8 cellular contexts compared by ENCODE assay signal in the genomic region with DNA sequence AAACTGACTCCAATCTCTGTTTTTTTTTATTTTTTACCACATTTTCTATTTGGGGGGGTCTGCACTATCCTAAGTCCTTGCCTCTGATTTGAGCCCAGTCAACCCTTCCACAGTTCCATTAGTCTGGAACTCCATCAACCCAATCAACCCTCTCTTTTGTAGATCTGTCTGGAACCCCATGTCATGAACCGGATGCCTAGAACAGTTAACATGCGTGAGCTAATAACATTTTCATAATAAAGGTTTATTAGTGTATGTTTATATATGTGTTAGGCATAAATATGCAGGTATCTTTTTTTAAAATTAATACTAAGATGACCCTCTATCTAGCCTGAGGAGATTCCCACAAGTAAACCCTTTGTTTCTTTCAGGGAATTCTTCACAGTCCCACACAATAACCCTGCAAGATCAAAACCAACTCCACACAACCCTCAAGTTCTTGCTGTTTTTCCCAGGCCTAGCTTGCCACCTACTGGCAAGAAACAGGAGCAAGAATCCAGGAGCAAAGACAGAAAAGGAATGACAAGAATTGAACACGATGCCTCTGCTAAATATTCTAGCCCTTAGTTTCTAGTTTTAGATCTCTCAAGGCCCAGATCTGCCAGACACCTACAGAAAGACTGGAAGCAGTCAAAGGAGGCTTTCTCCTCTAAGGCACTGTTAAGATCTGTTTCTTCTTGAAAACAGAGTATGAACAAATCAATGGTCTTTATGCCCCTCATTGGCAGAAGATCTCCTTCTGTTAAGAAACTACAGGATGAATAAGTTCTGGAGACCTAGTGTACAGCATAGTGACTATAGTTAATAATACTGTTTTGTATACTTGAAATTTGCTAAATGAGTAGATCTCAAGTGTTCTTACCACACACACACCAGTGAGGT.
A peak's percentile ranks its signal among the peaks of the same experiment; 100 is the strongest.
DNase-seq lines count a peak whose midpoint lies in the region; ATAC-seq and TF ChIP-seq lines count a peak whose summit lies in the region.

No MANE protein-coding gene starts in this region.

- no peaks in the 10 kb centered on the region for H3K9me3 Mint-ChIP-seq in glutamatergic neuron (ENCODE audit: unreplicated experiment)

- H3K4me3 Mint-ChIP-seq in glutamatergic neuron (ENCODE audit: unreplicated experiment): no peak overlapping the region

- H3K9me3 ChIP-seq in MG63: peaks cover 2% of the 10 kb centered on the region; the same call in 1 of the 2 replicates
- no peaks in the 10 kb centered on the region for H3K9me3 ChIP-seq in WERI-Rb-1 (ENCODE audit: severe bottlenecking)

- peak; percentile 40 for DNase-seq in A172 (ENCODE audit: low spot score)
- peak; percentile 58 for DNase-seq in EH (ENCODE audit: low read depth)
- peak; percentile 37 for DNase-seq in H7
- peak; percentile 22 for DNase-seq in MG63
- peak; percentile 40 for DNase-seq in WERI-Rb-1
- DNase-seq in glutamatergic neuron: peak; percentile 40
- no peak for DNase-seq in sciatic nerve (ENCODE audit: low spot score)
- no peak for DNase-seq in activated CD8-positive, alpha-beta memory T cell treated with anti-CD3 and anti-CD28 coated beads, Interleukin-2, amount 50 U/mL, for 48 hours

- H3K27ac ChIP-seq in WERI-Rb-1: no peak overlapping the region

- no peaks in the 10 kb centered on the region for H3K36me3 Mint-ChIP-seq in glutamatergic neuron (ENCODE audit: unreplicated experiment)

- intact Hi-C loops in sciatic nerve (cut with DNase I): no loop called here

- no peaks in the 10 kb centered on the region for H3K36me3 ChIP-seq in H7 (replicated peaks; ENCODE audit: control insufficient read depth, insufficient read depth, low read length)
- H3K36me3 ChIP-seq in MG63: no peaks in the 10 kb centered on the region
- H3K36me3 ChIP-seq in WERI-Rb-1: no peaks in the 10 kb centered on the region

- TF ChIP-seq CTCF in WERI-Rb-1 (IDR thresholded peaks at IDR 0.05; ENCODE audit: low read depth, low read length) (peak; percentile 74), glutamatergic neuron (IDR thresholded peaks at IDR 0.05; ENCODE audit: partially characterized antibody, unreplicated experiment) (peak; percentile 74)

- H3K27me3 ChIP-seq in H7 (ENCODE audit: control insufficient read depth, insufficient read depth, low read length) (no peaks in the 10 kb centered on the region), MG63 (peaks cover 7% of the 10 kb centered on the region), WERI-Rb-1 (ENCODE audit: insufficient read depth, low read depth, severe bottlenecking) (no peaks in the 10 kb centered on the region)

- H3K27ac Mint-ChIP-seq in glutamatergic neuron (ENCODE audit: unreplicated experiment): no peak overlapping the region

- peaks cover 2% of the 10 kb centered on the region for H3K27me3 Mint-ChIP-seq in glutamatergic neuron (ENCODE audit: unreplicated experiment)

- H3K4me1 Mint-ChIP-seq in glutamatergic neuron (ENCODE audit: low read depth, unreplicated experiment): peaks cover 2% of the 10 kb centered on the region

- peak; percentile 39 for ATAC-seq in sciatic nerve

- H3K4me3 ChIP-seq in H7 (ENCODE audit: insufficient read depth, low read depth, low read length) (no peak overlapping the region), MG63 (no peak overlapping the region), WERI-Rb-1 (ENCODE audit: low read depth, low read length) (no peak overlapping the region)

Comparison
In these comparisons a context has a peak if more than half of its experiments do, and no peak if none do; other contexts are left out.
1. DNase-seq: peak in A172 (single experiment), EH (single experiment), H7 (single experiment), MG63 (single experiment), WERI-Rb-1 (single experiment) and glutamatergic neuron (single experiment); none in sciatic nerve (single experiment) and activated CD8-positive, alpha-beta memory T cell treated with anti-CD3 and anti-CD28 coated beads, Interleukin-2, amount 50 U/mL, for 48 hours (single experiment).